28 cellular contexts compared by ENCODE assay signal in genomic region chr2:210287301-210287700, GRCh38. TPM values are rescaled to one million over a fixed set of nuclear protein-coding genes. Genes with fewer than 3 reads are reported as not detected.
"Had no signal": no experiment of that assay in that cellular context is flagged by ENCODE, and none has a peak within 500 bp of the region (broad histone marks: within the 10 kb centered on the region; RNA-seq: fewer than 3 reads in every experiment).

No MANE protein-coding gene starts in this region.

- H3K36me3 Mint-ChIP-seq: activated naive CD8-positive, alpha-beta T cell; naive B cell had no signal

- H3K27me3 ChIP-seq: adrenal gland, tibial artery had no signal

- H3K4me1 Mint-ChIP-seq: activated T-helper 17 cell treated with anti-CD3 and anti-CD28 coated beads, Interleukin-2, amount 50 U/mL, for 72 hours; neural crest cell; stimulated activated naive CD8-positive, alpha-beta T cell treated with anti-CD3 and anti-CD28 coated beads, Interleukin-15, amount 100 ng/mL, for 72 hours had no signal

- H3K27ac ChIP-seq: adrenal gland, coronary artery, tibial artery, WERI-Rb-1 had no signal

- H3K9me3 ChIP-seq: adrenal gland, tibial artery had no signal

- H3K4me1 ChIP-seq: adrenal gland, tibial artery had no signal

- DNase-seq: activated CD4-positive, alpha-beta T cell treated with anti-CD3 and anti-CD28 coated beads for 1 hour; activated CD4-positive, alpha-beta T cell treated with anti-CD3 and anti-CD28 coated beads, Interleukin-2, amount 50 U/mL, for 1 hour; activated CD8-positive, alpha-beta T cell treated with anti-CD3 and anti-CD28 coated beads, Interleukin-2, amount 10 ng/mL, durations not matched to agents 7 days and 5 days; activated T-cell treated with anti-CD3 and anti-CD28 coated beads, Interleukin-2, amount 50 U/mL, for 24 hours; adrenal gland; foreskin fibroblast; glutamatergic neuron; hippocampal formation; left cardiac atrium; naive B cell; posterior cingulate gyrus; retina; stimulated activated CD4-positive, alpha-beta T cell treated with anti-CD3 and anti-CD28 coated beads, Interleukin-12 subunit alpha, Interleukin-12 subunit beta, amount 100 ng/mL, for 4 hours; stimulated activated naive CD8-positive, alpha-beta T cell treated with anti-CD3 and anti-CD28 coated beads, Interleukin-15, amount 100 ng/mL, for 72 hours; T-helper 1 cell; tibial artery; WERI-Rb-1 had no signal

- ATAC-seq: activated CD8-positive, alpha-beta T cell treated with anti-CD3 and anti-CD28 coated beads, Interleukin-2, amount 10 ng/mL, durations not matched to agents 7 days and 5 days; activated T-helper 17 cell treated with anti-CD3 and anti-CD28 coated beads, Interleukin-2, amount 50 U/mL, for 72 hours; left cardiac atrium; stimulated activated naive CD8-positive, alpha-beta T cell treated with anti-CD3 and anti-CD28 coated beads, Interleukin-15, amount 100 ng/mL, for 72 hours had no signal

- H3K4me3 ChIP-seq: adrenal gland, coronary artery, tibial artery had no signal

- H3K4me3 Mint-ChIP-seq: activated CD8-positive, alpha-beta T cell treated with anti-CD3 and anti-CD28 coated beads, Interleukin-2, amount 10 ng/mL, durations not matched to agents 7 days and 5 days; activated naive CD8-positive, alpha-beta T cell; activated T-cell treated with anti-CD3 and anti-CD28 coated beads, Interleukin-2, amount 50 U/mL, for 24 hours; activated T-helper 17 cell treated with anti-CD3 and anti-CD28 coated beads, Interleukin-2, amount 50 U/mL, for 72 hours; naive B cell; neural crest cell; stimulated activated naive CD8-positive, alpha-beta T cell treated with anti-CD3 and anti-CD28 coated beads, Interleukin-15, amount 100 ng/mL, for 72 hours had no signal

- H3K36me3 ChIP-seq: adrenal gland, tibial artery, WERI-Rb-1 had no signal

- H3K27ac Mint-ChIP-seq: activated CD8-positive, alpha-beta T cell treated with anti-CD3 and anti-CD28 coated beads, Interleukin-2, amount 10 ng/mL, durations not matched to agents 7 days and 5 days; activated naive CD8-positive, alpha-beta T cell; activated T-cell treated with anti-CD3 and anti-CD28 coated beads, Interleukin-2, amount 50 U/mL, for 24 hours; activated T-helper 17 cell treated with anti-CD3 and anti-CD28 coated beads, Interleukin-2, amount 50 U/mL, for 72 hours; naive B cell; stimulated activated naive CD8-positive, alpha-beta T cell treated with anti-CD3 and anti-CD28 coated beads, Interleukin-15, amount 100 ng/mL, for 72 hours had no signal

- H3K27me3 Mint-ChIP-seq: activated naive CD8-positive, alpha-beta T cell; activated T-cell treated with anti-CD3 and anti-CD28 coated beads, Interleukin-2, amount 50 U/mL, for 24 hours; activated T-helper 17 cell treated with anti-CD3 and anti-CD28 coated beads, Interleukin-2, amount 50 U/mL, for 72 hours; naive B cell; stimulated activated naive CD8-positive, alpha-beta T cell treated with anti-CD3 and anti-CD28 coated beads, Interleukin-15, amount 100 ng/mL, for 72 hours had no signal

RNA-seq across cellular contexts. Expression of gene MYL1, which starts 27.7 kb away (rescaled TPM):
- total RNA-seq: activated CD8-positive, alpha-beta T cell treated with anti-CD3 and anti-CD28 coated beads, Interleukin-2, amount 10 ng/mL, durations not matched to agents 7 days and 5 days; activated T-helper 17 cell treated with anti-CD3 and anti-CD28 coated beads, Interleukin-2, amount 50 U/mL, for 72 hours; bronchial epithelial cell; epithelial cell of proximal tubule; fibroblast of lung; left cardiac atrium; liver; mononuclear cell; neural crest cell; omental fat pad had no signal
- polyA plus RNA-seq: fibroblast of lung, liver, urinary bladder had no signal
